Comparison of ENCODE assay signal across 8 cellular contexts in the genomic region with DNA sequence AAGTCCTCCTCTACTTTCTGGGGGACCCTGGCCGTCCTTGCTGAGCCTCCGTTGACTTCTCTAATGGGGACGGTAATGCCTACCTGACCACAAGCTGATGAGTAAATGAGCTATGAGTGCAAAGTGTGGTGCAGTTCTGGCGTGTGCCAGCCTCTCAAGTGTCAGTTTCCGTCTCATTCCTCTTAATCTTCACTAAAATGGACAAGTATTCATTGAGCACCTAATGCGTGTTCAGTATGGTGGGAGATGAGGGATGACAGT. TPM values are rescaled to one million over a fixed set of nuclear protein-coding genes. Genes with fewer than 3 reads are reported as not detected.
A peak's percentile ranks its signal among the peaks of the same experiment; 100 is the strongest.
DNase-seq lines count a peak whose midpoint lies in the region; ATAC-seq and TF ChIP-seq lines count a peak whose summit lies in the region.

No MANE protein-coding gene starts in this region.

- H3K36me3 ChIP-seq in skeletal muscle satellite cell (ENCODE audit: insufficient read depth, low read length): no peaks in the 10 kb centered on the region

- peak overlapping the region; percentile 97 for H3K4me3 ChIP-seq in WI38 (ENCODE audit: low read depth, low read length)
- peak overlapping the region; percentile 86 to 95 for H3K4me3 ChIP-seq in foreskin fibroblast (ENCODE audit: low read depth in 1 of 2, low read length in 2 of 2)
- H3K4me3 ChIP-seq in skeletal muscle satellite cell (ENCODE audit: low read length): peak overlapping the region; percentile 84

- H3K9me3 ChIP-seq in skeletal muscle satellite cell (replicated peaks; ENCODE audit: low read length): no peaks in the 10 kb centered on the region

- ATAC-seq in HG03354 (IDR thresholded peaks at IDR 0.05; ENCODE audit: poor library complexity, severe bottlenecking, unreplicated experiment): no peak

- in situ Hi-C loops in KBM-7 (cut with MboI; ENCODE audit: low pct_unique_long_range_greater_than_20kb, low sequenced_read_pairs): no loop called here

- no peaks in the 10 kb centered on the region for H3K27me3 ChIP-seq in skeletal muscle satellite cell (ENCODE audit: control insufficient read depth, insufficient read depth, low read length)

- peaks cover 36% of the 10 kb centered on the region for H3K4me1 ChIP-seq in skeletal muscle satellite cell (ENCODE audit: control insufficient read depth, insufficient read depth, low read length)

- H3K9ac ChIP-seq in skeletal muscle satellite cell (ENCODE audit: low read depth, low read length): peak overlapping the region; percentile 92

- no peak for TF ChIP-seq CTCF in WI38 (IDR thresholded peaks at IDR 0.05; ENCODE audit: low read depth, low read length)
- TF ChIP-seq CTCF in foreskin fibroblast (IDR thresholded peaks at IDR 0.05; ENCODE audit: low read depth, low read length): no peak

- peak overlapping the region; percentile 87 for H3K4me2 ChIP-seq in skeletal muscle satellite cell (ENCODE audit: low read length)

- DNase-seq in stimulated activated CD4-positive, alpha-beta T cell treated with anti-CD3 and anti-CD28 coated beads, Interleukin-15, amount 100 ng/mL, for 24 hours: peak; percentile 34
- DNase-seq in stimulated activated CD4-positive, alpha-beta T cell treated with anti-CD3 and anti-CD28 coated beads, Interleukin-12 subunit alpha, Interleukin-12 subunit beta, amount 100 ng/mL, for 4 hours: no peak
- DNase-seq in foreskin fibroblast: peak in 1 of 2 donors; percentile 16
- DNase-seq in GM03348 (ENCODE audit: low spot score): no peak
- DNase-seq in KBM-7: no peak

RNA-seq across cellular contexts. Expression of a gene that starts 0.6 kb away (rescaled TPM):
- total RNA-seq in skeletal muscle satellite cell (2012; rRNA removed): 16.6 and 17.5 TPM in 2 replicates
